31 cellular contexts compared by ENCODE assay signal in the genomic region with DNA sequence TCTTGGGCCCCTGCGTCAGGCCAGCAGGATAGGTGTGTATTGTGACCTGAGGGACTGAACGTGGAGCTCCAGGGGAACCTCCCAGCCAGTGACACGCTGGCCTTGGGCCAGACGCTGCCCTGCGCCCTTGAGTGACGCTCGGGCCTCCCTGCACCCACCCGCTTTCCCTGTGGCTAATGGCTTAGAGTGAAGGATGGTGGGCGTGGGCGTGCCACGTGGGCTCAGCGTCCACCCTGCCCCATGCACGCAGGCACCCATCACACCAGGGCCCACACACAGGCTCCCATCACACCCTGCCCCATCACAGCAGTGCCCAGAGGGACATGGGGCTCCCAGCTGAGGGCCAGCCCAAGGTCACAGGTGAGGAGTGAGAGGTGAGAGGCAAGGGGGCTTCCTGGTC. TPM values are rescaled to one million over a fixed set of nuclear protein-coding genes. Genes with fewer than 3 reads are reported as not detected.
"Had no signal": no experiment of that assay in that cellular context is flagged by ENCODE, and none has a peak within 500 bp of the region (broad histone marks: within the 10 kb centered on the region; RNA-seq: fewer than 3 reads in every experiment).

No MANE protein-coding gene starts in this region.

- H3K4me3 Mint-ChIP-seq: immature natural killer cell; mesothelial cell of epicardium; naive B cell; natural killer cell; nephron progenitor cell; neural progenitor cell; stimulated activated effector memory CD8-positive, alpha-beta T cell treated with anti-CD3 and anti-CD28 coated beads, Interleukin-12 subunit alpha, Interleukin-12 subunit beta, amount 100 ng/mL, for 72 hours; stimulated activated naive CD8-positive, alpha-beta T cell treated with anti-CD3 and anti-CD28 coated beads, Interleukin-15, Interleukin-2, amounts not matched to agents 100 ng/mL and 50 ng/mL, for 24 hours; type B pancreatic cell had no signal

- H3K4me1 Mint-ChIP-seq: mesothelial cell of epicardium, nephron progenitor cell, neural progenitor cell had no signal

- H3K4me2 ChIP-seq: neural progenitor cell had no signal

- H3K9me3 ChIP-seq: left ventricle myocardium inferior, ovary, prostate gland, sigmoid colon, spleen, suprapubic skin, thoracic aorta, tibial artery, uterus had no signal

- H2AFZ ChIP-seq: neural progenitor cell had no signal

- H3K27me3 Mint-ChIP-seq: stimulated activated naive CD8-positive, alpha-beta T cell treated with anti-CD3 and anti-CD28 coated beads, Interleukin-15, Interleukin-2, amounts not matched to agents 100 ng/mL and 50 ng/mL, for 24 hours; type B pancreatic cell had no signal

- H3K36me3 Mint-ChIP-seq: immature natural killer cell, mesothelial cell of epicardium, naive B cell, natural killer cell, neural progenitor cell, type B pancreatic cell had no signal

- H3K27me3 ChIP-seq: neural progenitor cell, ovary, suprapubic skin, uterus had no signal

- H3K36me3 ChIP-seq: neural progenitor cell, ovary, uterus had no signal

- ATAC-seq: natural killer cell; right cardiac atrium; stimulated activated effector memory CD8-positive, alpha-beta T cell treated with anti-CD3 and anti-CD28 coated beads, Interleukin-12 subunit alpha, Interleukin-12 subunit beta, amount 100 ng/mL, for 72 hours had no signal

- H3K9me3 Mint-ChIP-seq: immature natural killer cell; mesothelial cell of epicardium; naive B cell; natural killer cell; nephron progenitor cell; neural progenitor cell; stimulated activated effector memory CD8-positive, alpha-beta T cell treated with anti-CD3 and anti-CD28 coated beads, Interleukin-12 subunit alpha, Interleukin-12 subunit beta, amount 100 ng/mL, for 72 hours; stimulated activated naive CD8-positive, alpha-beta T cell treated with anti-CD3 and anti-CD28 coated beads, Interleukin-15, Interleukin-2, amounts not matched to agents 100 ng/mL and 50 ng/mL, for 24 hours; type B pancreatic cell had no signal

- H3K9ac ChIP-seq: neural progenitor cell had no signal

- DNase-seq: hypothalamus; immature natural killer cell; left ventricle myocardium inferior; mesendoderm; naive B cell; natural killer cell; nephron progenitor cell; ovary; retina; sigmoid colon; small intestine; spleen; stimulated activated CD4-positive, alpha-beta T cell treated with anti-CD3 and anti-CD28 coated beads, Interleukin-4, amount 100 ng/mL, for 24 hours; stimulated activated naive CD4-positive, alpha-beta T cell; tibial artery; uterus had no signal

- H3K27ac Mint-ChIP-seq: immature natural killer cell; mesothelial cell of epicardium; naive B cell; natural killer cell; nephron progenitor cell; neural progenitor cell; stimulated activated effector memory CD8-positive, alpha-beta T cell treated with anti-CD3 and anti-CD28 coated beads, Interleukin-12 subunit alpha, Interleukin-12 subunit beta, amount 100 ng/mL, for 72 hours; stimulated activated naive CD8-positive, alpha-beta T cell treated with anti-CD3 and anti-CD28 coated beads, Interleukin-15, Interleukin-2, amounts not matched to agents 100 ng/mL and 50 ng/mL, for 24 hours; type B pancreatic cell had no signal

- H3K27ac ChIP-seq: left ventricle myocardium inferior, neural progenitor cell, ovary, prostate gland, sigmoid colon, spleen, suprapubic skin, thoracic aorta, tibial artery, uterus had no signal

- H3K4me3 ChIP-seq: left ventricle myocardium inferior, lung, neural progenitor cell, ovary, prostate gland, sigmoid colon, spleen, suprapubic skin, thoracic aorta, tibial artery, uterus had no signal

- FAIRE-seq: islet of Langerhans, small intestine had no signal

- H3K4me1 ChIP-seq: neural progenitor cell, uterus had no signal

RNA-seq across cellular contexts. Expression of a gene that starts 5.1 kb away (rescaled TPM):
- total RNA-seq: kidney epithelial cell, left ventricle myocardium inferior, thoracic aorta, ureter, uterus had no signal

RNA-seq across cellular contexts. Expression of a gene that starts 16.8 kb away (rescaled TPM):
- total RNA-seq: mononuclear cell, natural killer cell, subcutaneous adipose tissue had no signal
- polyA plus RNA-seq: immature natural killer cell had no signal
